8 cellular contexts compared by ENCODE assay signal in the genomic region with DNA sequence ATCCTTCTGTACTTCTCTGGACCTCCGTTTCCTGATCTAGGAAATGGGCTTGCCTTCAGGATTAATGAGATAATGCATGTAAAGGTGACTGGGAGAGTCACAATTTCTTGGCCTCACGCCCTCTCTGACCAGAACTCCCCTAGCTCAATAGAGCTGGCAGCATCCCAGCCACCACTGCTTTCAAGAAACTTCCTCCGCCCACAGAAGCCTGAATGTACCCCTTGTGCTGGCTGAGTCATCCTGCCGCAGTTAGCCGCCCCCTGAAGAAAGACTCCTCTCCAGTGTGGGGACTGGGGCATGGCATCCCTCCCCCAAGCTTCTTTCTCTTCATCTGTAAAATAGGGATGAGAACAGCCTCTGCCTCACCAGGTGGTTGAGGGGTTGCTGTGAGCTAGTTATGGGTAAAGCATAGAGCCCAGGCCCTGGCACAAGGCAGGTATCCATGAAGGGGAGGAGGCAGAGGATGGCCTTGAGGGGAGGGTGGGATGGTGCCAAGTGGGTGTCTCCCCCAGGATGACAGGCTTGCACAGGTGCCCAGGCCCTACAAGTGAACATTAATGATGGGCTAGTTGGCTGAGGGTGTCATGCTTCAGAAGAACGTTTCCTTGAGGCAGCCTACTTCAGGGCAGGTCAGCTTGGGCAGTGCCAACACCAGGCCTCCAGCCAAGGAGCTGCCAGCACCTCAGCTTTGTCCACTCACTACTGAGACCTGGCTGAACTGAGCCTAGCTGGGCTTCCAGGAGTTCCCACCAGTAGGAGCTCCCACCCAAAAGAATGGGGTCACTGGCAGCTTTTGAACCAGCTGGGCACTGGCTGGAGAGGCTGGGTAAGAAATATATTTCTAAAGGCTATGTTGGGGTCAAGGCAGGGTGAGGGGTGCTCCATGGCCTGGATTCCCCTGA. TPM values are rescaled to one million over a fixed set of nuclear protein-coding genes. Genes with fewer than 3 reads are reported as not detected.
DNase-seq lines count a peak whose midpoint lies in the region.

No MANE protein-coding gene starts in this region.

- H3K27ac ChIP-seq in caudate nucleus (ENCODE audit: low read depth, low read length) = peak overlapping the region; percentile 84
- H3K27ac ChIP-seq in temporal lobe (ENCODE audit: low read depth, low read length) = peak overlapping the region; percentile 51

- DNase-seq in stimulated activated naive CD4-positive, alpha-beta T cell treated with Interleukin-2 at 50 U/mL for 16 hours (lab: John Stamatoyannopoulos, UW) = peak; percentile 25
- DNase-seq in stimulated activated naive CD4-positive, alpha-beta T cell (lab: John Stamatoyannopoulos, UW) = no peak
- DNase-seq in RKO (ENCODE audit: low spot score) (peak; percentile 18), caudate nucleus (lab: John Stamatoyannopoulos, UW) (peak in 47 of 61 donors; percentile 17 to 93 (median 70)), myocyte (ENCODE audit: low read depth) (peak; percentile 94), NCI-H2029 treated with DMSO at 0.1 percent for 48 hours (lab: John Stamatoyannopoulos, UW) (no peak), NCI-H510A treated with DMSO at 0.1 percent for 48 hours (lab: John Stamatoyannopoulos, UW) (no peak)

RNA-seq across cellular contexts. Expression of a gene that starts 3.5 kb away (rescaled TPM):
- total RNA-seq in myocyte (220 and 230 TPM in 2 replicates), temporal lobe (6.9 TPM)
- 371 TPM for polyA plus RNA-seq in myocyte (2012)

RNA-seq across cellular contexts. Expression of a gene that starts 33.2 kb away (rescaled TPM):
- total RNA-seq in myocyte (2.3 and 2.5 TPM in 2 replicates), temporal lobe (1.5 TPM)
- 4.4 TPM for polyA plus RNA-seq in myocyte (2012)

RNA-seq across cellular contexts. Expression of a gene that starts 33.3 kb away (rescaled TPM):
- 304 and 381 TPM in 2 replicates for total RNA-seq in myocyte
- polyA plus RNA-seq in myocyte (2012) = 737 TPM
- total RNA-seq in temporal lobe = 8.9 TPM

Comparison
In these comparisons a context has a peak if more than half of its experiments do, and no peak if none do; other contexts are left out.
1. DNase-seq: peak in stimulated activated naive CD4-positive, alpha-beta T cell treated with Interleukin-2 at 50 U/mL for 16 hours (single experiment), RKO (single experiment), caudate nucleus (47 of 61) and myocyte (single experiment); none in stimulated activated naive CD4-positive, alpha-beta T cell (0 of 6), NCI-H2029 treated with DMSO at 0.1 percent for 48 hours (single experiment) and NCI-H510A treated with DMSO at 0.1 percent for 48 hours (single experiment).
2. RNA of a gene that starts 3.5 kb away (total RNA-seq): 220 to 230 TPM in myocyte; 6.9 TPM in temporal lobe (single experiment); every median in the first group is over 10 times any median in the second.
3. RNA of a gene that starts 33.3 kb away (total RNA-seq): 304 to 381 TPM in myocyte; 8.9 TPM in temporal lobe (single experiment); every median in the first group is over 10 times any median in the second.